In the genomic region with DNA sequence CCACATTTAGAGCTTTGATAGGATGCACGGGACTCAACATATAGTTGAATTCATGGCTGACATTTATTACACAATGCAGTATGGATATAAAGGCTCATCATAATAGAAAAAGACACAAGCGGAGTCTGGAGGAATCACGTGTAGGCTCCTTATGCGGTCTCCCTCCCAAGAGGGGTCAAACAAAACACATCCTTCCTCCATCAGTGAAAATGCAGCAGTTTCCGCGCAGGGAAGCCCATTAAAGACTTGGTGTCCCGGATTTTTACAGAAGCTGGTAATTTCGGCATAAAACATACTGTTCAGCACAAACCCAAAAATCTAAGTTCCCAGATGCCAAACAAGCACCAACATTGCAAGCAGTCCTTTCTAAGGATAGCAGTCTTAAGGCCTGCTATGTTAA, we compare ENCODE assay signal across 8 cellular contexts. TPM values are rescaled to one million over a fixed set of nuclear protein-coding genes. Genes with fewer than 3 reads are reported as not detected.
DNase-seq lines count a peak whose midpoint lies in the region; ATAC-seq, FAIRE-seq and TF ChIP-seq lines count a peak whose summit lies in the region.

No MANE protein-coding gene starts in this region.

- no peaks in the 10 kb centered on the region for H3K27me3 ChIP-seq in astrocyte (ENCODE audit: insufficient read depth, low read length)

- no peaks in the 10 kb centered on the region for H3K36me3 ChIP-seq in astrocyte (ENCODE audit: insufficient read depth, low read length)

- H3K27ac Mint-ChIP-seq in astrocyte (ENCODE audit: unreplicated experiment) (no peak overlapping the region), memory B cell (peak overlapping the region; percentile 98)

- H4K20me1 ChIP-seq in astrocyte (ENCODE audit: insufficient read depth, low read length): peaks cover 22% of the 10 kb centered on the region

- no peak for FAIRE-seq in astrocyte (lab: Jason Lieb, UNC)

- H3K4me3 ChIP-seq in AG04449 (ENCODE audit: low read depth, low read length) (peak overlapping the region; percentile 81), HFF-Myc (replicated peaks; ENCODE audit: low read depth, low read length) (peak overlapping the region; percentile 81), astrocyte (ENCODE audit: insufficient read depth, low read depth, low read length) (peak overlapping the region; percentile 88)

- H3K79me2 ChIP-seq in astrocyte (ENCODE audit: insufficient read depth, low read length): peaks cover 43% of the 10 kb centered on the region

- TF ChIP-seq CTCF in AG04449 (IDR thresholded peaks at IDR 0.05; ENCODE audit: insufficient read depth, low read length, missing control alignments) (no peak), HFF-Myc (IDR thresholded peaks at IDR 0.05; ENCODE audit: low read depth, low read length, missing control alignments) (no peak), astrocyte (IDR thresholded peaks at IDR 0.05; ENCODE audit: insufficient read depth, low read depth, low read length) (no peak)

- H2AFZ ChIP-seq in astrocyte (ENCODE audit: low read depth, low read length): peak overlapping the region; percentile 91

- H3K27me3 Mint-ChIP-seq in astrocyte (ENCODE audit: low read depth, unreplicated experiment): no peaks in the 10 kb centered on the region
- H3K27me3 Mint-ChIP-seq in memory B cell: no peaks in the 10 kb centered on the region

- H3K9me3 ChIP-seq in astrocyte (ENCODE audit: insufficient read depth, low read depth, low read length): no peaks in the 10 kb centered on the region

- H3K4me2 ChIP-seq in astrocyte (ENCODE audit: low read length): peak overlapping the region; percentile 96

- H3K9ac ChIP-seq in astrocyte (ENCODE audit: low read length): peak overlapping the region; percentile 90

- ATAC-seq in memory B cell (ENCODE audit: low read depth) (no peak), GM21576 (IDR thresholded peaks at IDR 0.05; ENCODE audit: unreplicated experiment) (no peak), GM18498 (IDR thresholded peaks at IDR 0.05; ENCODE audit: unreplicated experiment) (no peak), GM21367 (IDR thresholded peaks at IDR 0.05; ENCODE audit: unreplicated experiment) (no peak)

- CTCF ChIA-PET in AG04449 (lab: Yijun Ruan, JAX): interaction anchor here (0.8 to 1.3 kb wide), 5 partner anchors 12 to 184 kb away, joined by 3 to 4 read pairs (median 3); no protein-coding TSS in a partner anchor

- peaks cover 4% of the 10 kb centered on the region for H3K4me1 ChIP-seq in astrocyte (ENCODE audit: insufficient read depth, low read length)

- POLR2A ChIA-PET in AG04449 (lab: Yijun Ruan, JAX): interaction anchor here (1.0 kb wide), 1 partner anchor 9 kb away, joined by 4 read pairs; no protein-coding TSS in a partner anchor

- H3K4me3 Mint-ChIP-seq in astrocyte (ENCODE audit: unreplicated experiment) (peak overlapping the region; percentile 96), memory B cell (peak overlapping the region; percentile 98)

- H3K36me3 Mint-ChIP-seq in astrocyte (ENCODE audit: low read depth, unreplicated experiment) (no peaks in the 10 kb centered on the region), memory B cell (no peaks in the 10 kb centered on the region)

- no peak for DNase-seq in AG04449 (ENCODE audit: low read depth, low spot score)
- DNase-seq in HFF-Myc (ENCODE audit: extremely low read depth, low read depth): no peak
- DNase-seq in astrocyte (ENCODE audit: low read depth): no peak
- no peak for DNase-seq in memory B cell (ENCODE audit: low spot score in 2 of 2)
- no peak for DNase-seq in glomerular visceral epithelial cell (ENCODE audit: extremely low spot score)

- H3K9me3 Mint-ChIP-seq in astrocyte (ENCODE audit: unreplicated experiment) (no peaks in the 10 kb centered on the region), memory B cell (no peaks in the 10 kb centered on the region)

- peaks cover 16% of the 10 kb centered on the region for H3K4me1 Mint-ChIP-seq in astrocyte (ENCODE audit: low read depth, unreplicated experiment)
- peaks cover 25% of the 10 kb centered on the region for H3K4me1 Mint-ChIP-seq in memory B cell

- H3K27ac ChIP-seq in astrocyte (ENCODE audit: low read depth, low read length): no peak overlapping the region

RNA-seq across cellular contexts. Expression of a gene that starts 1.1 kb away (rescaled TPM):
- 13.4 and 15.0 TPM in 2 replicates for total RNA-seq in astrocyte

RNA-seq across cellular contexts. Expression of a gene that starts 54.4 kb away (rescaled TPM):
- 51.5 and 51.8 TPM in 2 replicates for total RNA-seq in astrocyte
